Comparison of ENCODE assay signal across 1 cellular context in the genomic region with DNA sequence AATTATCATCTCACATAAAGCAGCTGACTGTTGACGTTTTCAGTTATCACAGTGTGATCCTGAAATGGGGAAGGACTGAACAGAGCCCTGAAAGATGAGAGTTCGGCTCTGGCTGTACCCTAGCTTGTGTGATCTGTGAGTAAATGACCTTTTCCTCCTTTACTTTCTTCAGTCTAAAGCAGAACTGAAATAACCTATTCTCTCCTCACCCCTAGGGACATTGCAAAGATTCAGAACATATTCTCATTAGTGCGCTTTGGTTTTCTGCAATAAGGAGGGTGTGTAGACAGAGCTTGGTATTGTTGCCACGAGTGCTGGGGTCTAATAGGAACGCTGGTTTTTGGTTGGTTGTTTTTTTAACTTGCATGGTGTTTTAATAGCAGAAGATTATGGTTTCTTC.
A peak's percentile ranks its signal among the peaks of the same experiment; 100 is the strongest.
TF ChIP-seq lines count a peak whose summit lies in the region.

No MANE protein-coding gene starts in this region.

TF ChIP-seq in GM12878, 131 proteins besides CTCF, POLR2A, EP300 and RAD21 (continued from another document):
- TF ChIP-seq, protein P1, sequence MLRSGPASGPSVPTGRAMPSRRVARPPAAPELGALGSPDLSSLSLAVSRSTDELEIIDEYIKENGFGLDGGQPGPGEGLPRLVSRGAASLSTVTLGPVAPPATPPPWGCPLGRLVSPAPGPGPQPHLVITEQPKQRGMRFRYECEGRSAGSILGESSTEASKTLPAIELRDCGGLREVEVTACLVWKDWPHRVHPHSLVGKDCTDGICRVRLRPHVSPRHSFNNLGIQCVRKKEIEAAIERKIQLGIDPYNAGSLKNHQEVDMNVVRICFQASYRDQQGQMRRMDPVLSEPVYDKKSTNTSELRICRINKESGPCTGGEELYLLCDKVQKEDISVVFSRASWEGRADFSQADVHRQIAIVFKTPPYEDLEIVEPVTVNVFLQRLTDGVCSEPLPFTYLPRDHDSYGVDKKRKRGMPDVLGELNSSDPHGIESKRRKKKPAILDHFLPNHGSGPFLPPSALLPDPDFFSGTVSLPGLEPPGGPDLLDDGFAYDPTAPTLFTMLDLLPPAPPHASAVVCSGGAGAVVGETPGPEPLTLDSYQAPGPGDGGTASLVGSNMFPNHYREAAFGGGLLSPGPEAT (IDR thresholded peaks at IDR 0.05; ENCODE audit: low read depth), result 0 out of 2 replicates have a peak, but pooled peaks have one; percentile 30
- TF ChIP-seq ZSCAN29 (IDR thresholded peaks at IDR 0.05) (peak; percentile 86), PAX8 (IDR thresholded peaks at IDR 0.05) (no peak), IKZF2 (IDR thresholded peaks at IDR 0.05) (peak; percentile 58 to 69), ATF7 (IDR thresholded peaks at IDR 0.05; ENCODE audit: low read depth) (peak; percentile 36), MTA2 (IDR thresholded peaks at IDR 0.05; ENCODE audit: low read depth) (peak; percentile 78), MEF2B (IDR thresholded peaks at IDR 0.05; ENCODE audit: partially characterized antibody, poor library complexity, severe bottlenecking) (peak; percentile 87), CREB1 (IDR thresholded peaks at IDR 0.05; ENCODE audit: low read depth) (no peak)
